Comparison of ENCODE assay signal across 1 cellular context in the genomic region with DNA sequence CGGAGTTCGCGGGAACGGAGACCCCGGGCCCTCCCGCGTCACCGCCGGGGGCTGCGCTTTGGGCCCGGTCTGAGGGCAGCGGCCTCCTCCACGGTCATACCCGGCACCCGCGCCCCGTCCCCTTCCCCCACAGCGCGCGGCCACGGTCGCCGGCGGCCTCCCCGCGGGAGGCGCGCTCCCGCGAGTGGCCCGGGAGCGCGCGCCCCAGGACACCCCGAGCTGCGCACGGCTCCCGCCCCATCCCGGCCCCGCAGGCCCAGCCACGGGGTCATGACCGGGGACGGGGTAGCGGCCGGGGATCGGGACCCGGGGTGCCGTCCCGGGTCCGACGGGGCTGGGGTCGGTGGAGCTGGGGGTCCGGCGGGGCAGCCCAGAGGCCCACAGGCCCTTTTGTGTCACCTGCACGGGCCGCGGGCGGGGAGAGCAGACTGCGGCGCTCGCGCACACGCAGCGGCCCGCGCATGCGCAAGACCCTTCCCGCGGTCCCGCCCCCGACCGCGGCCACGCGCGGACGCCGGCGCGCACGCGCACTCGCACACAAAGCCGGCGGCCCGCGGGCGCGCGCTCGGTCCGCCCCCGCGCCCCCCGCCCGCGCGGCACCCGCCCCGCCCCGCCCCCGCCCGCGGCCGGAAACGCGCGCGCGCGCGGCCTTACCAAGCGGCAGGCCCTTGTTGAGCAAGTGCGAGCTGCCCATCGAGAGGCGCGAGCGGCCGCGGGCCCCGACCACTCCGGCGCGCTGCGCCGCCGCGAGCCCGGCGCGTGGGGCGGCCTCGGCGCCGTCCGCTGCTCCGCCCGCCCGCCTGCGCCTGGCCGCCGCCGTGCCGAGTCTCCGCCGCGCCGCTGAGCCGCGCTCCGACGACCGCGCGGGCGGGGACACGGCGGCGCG.
TF ChIP-seq lines count a peak whose summit lies in the region.

TSS of gene CTBP1 (minus strand) at position 869 of the 886 bp plus-strand sequence. CDS start 7,799 bp downstream, outside the sequence.

TF ChIP-seq in K562, 482 proteins besides CTCF, POLR2A, EP300 and RAD21 (continued from another document and continues in another):
- TF ChIP-seq, protein P1, sequence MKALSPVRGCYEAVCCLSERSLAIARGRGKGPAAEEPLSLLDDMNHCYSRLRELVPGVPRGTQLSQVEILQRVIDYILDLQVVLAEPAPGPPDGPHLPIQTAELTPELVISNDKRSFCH (CRISPR knock-in tag; IDR thresholded peaks at IDR 0.05) = no peak
- TF ChIP-seq, protein P1 (tag; IDR thresholded peaks at IDR 0.05) = peak; percentile 78; the same call in 1 of the 2 replicates
- TF ChIP-seq MYNN (IDR thresholded peaks at IDR 0.05) (no peak), MYNN (CRISPR knock-in tag; IDR thresholded peaks at IDR 0.05) (no peak), U2AF1 (optimal IDR thresholded peaks at IDR 0.05; ENCODE audit: low read depth, low read length) (no peak), ZBTB8A (IDR thresholded peaks at IDR 0.05; ENCODE audit: partially characterized antibody) (no peak), GMEB1 (CRISPR knock-in tag; IDR thresholded peaks at IDR 0.05) (peak; percentile 6; the same call in 1 of the 2 replicates), ZNF668 (CRISPR knock-in tag; IDR thresholded peaks at IDR 0.05) (no peak), KDM4B (IDR thresholded peaks at IDR 0.05; ENCODE audit: borderline replicate concordance in 2 of 2, low read depth in 1 of 2) (no peak), SMAD4 (CRISPR knock-in tag; conservative IDR thresholded peaks at IDR 0.05) (peak; percentile 80), PURB (CRISPR knock-in tag; IDR thresholded peaks at IDR 0.05; ENCODE audit: low read depth) (no peak), CHD1 (IDR thresholded peaks at IDR 0.05; ENCODE audit: low read length) (no peak), ZBTB11 (CRISPR knock-in tag; IDR thresholded peaks at IDR 0.05) (peak in 1 of 3 experiments; percentile 91; a peak in 2 of 6 replicates), ZNF77 (CRISPR knock-in tag; IDR thresholded peaks at IDR 0.05) (no peak), CXXC5 (CRISPR knock-in tag; IDR thresholded peaks at IDR 0.05) (peak; percentile 83), GATAD2B (IDR thresholded peaks at IDR 0.05; ENCODE audit: borderline replicate concordance) (peak; percentile 65; the same call in 1 of the 2 replicates), MAX (CRISPR knock-in tag; IDR thresholded peaks at IDR 0.05) (no peak), CGGBP1 (CRISPR knock-in tag; IDR thresholded peaks at IDR 0.05) (no peak), ZNF609 (CRISPR knock-in tag; IDR thresholded peaks at IDR 0.05; ENCODE audit: borderline replicate concordance) (no peak), ZNF644 (tag; IDR thresholded peaks at IDR 0.05; ENCODE audit: low read depth) (peak; percentile 97), PPARD (CRISPR knock-in tag; IDR thresholded peaks at IDR 0.05) (no peak), SMARCB1 (IDR thresholded peaks at IDR 0.05; ENCODE audit: insufficient read length, low read depth) (no peak), ELF1 (tag; IDR thresholded peaks at IDR 0.05) (no peak), PBX2 (CRISPR knock-in tag; IDR thresholded peaks at IDR 0.05; ENCODE audit: low read depth) (no peak), PBX2 (tag; conservative IDR thresholded peaks at IDR 0.05; ENCODE audit: low read depth) (no peak), SNIP1 (IDR thresholded peaks at IDR 0.05; ENCODE audit: low read depth) (no peak), MTA3 (IDR thresholded peaks at IDR 0.05; ENCODE audit: borderline replicate concordance) (0 out of 2 replicates have a peak, but pooled peaks have one; percentile 63), SMC3 (conservative IDR thresholded peaks at IDR 0.05; ENCODE audit: insufficient read depth, low read depth, low read length) (no peak), DMBX1 (CRISPR knock-in tag; IDR thresholded peaks at IDR 0.05; ENCODE audit: borderline replicate concordance) (peak; percentile 91), ZNF76 (CRISPR knock-in tag; IDR thresholded peaks at IDR 0.05; ENCODE audit: borderline replicate concordance) (peak; percentile 46; the same call in 1 of the 2 replicates), BRCA1 (IDR thresholded peaks at IDR 0.05) (no peak), BRCA1 (CRISPR knock-in tag; IDR thresholded peaks at IDR 0.05) (no peak), MBD2 (IDR thresholded peaks at IDR 0.05; ENCODE audit: borderline replicate concordance, low read depth) (no peak), HSF4 (CRISPR knock-in tag; IDR thresholded peaks at IDR 0.05; ENCODE audit: borderline replicate concordance) (no peak)
- TF ChIP-seq, protein P2, sequence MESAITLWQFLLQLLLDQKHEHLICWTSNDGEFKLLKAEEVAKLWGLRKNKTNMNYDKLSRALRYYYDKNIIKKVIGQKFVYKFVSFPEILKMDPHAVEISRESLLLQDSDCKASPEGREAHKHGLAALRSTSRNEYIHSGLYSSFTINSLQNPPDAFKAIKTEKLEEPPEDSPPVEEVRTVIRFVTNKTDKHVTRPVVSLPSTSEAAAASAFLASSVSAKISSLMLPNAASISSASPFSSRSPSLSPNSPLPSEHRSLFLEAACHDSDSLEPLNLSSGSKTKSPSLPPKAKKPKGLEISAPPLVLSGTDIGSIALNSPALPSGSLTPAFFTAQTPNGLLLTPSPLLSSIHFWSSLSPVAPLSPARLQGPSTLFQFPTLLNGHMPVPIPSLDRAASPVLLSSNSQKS (CRISPR knock-in tag; IDR thresholded peaks at IDR 0.05) = 0 out of 2 replicates have a peak, but pooled peaks have one; percentile 45
- TF ChIP-seq, protein P3, sequence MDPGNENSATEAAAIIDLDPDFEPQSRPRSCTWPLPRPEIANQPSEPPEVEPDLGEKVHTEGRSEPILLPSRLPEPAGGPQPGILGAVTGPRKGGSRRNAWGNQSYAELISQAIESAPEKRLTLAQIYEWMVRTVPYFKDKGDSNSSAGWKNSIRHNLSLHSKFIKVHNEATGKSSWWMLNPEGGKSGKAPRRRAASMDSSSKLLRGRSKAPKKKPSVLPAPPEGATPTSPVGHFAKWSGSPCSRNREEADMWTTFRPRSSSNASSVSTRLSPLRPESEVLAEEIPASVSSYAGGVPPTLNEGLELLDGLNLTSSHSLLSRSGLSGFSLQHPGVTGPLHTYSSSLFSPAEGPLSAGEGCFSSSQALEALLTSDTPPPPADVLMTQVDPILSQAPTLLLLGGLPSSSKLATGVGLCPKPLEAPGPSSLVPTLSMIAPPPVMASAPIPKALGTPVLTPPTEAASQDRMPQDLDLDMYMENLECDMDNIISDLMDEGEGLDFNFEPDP (CRISPR knock-in tag; IDR thresholded peaks at IDR 0.05) = no peak
